Comparison of ENCODE assay signal across 14 cellular contexts in the genomic region with DNA sequence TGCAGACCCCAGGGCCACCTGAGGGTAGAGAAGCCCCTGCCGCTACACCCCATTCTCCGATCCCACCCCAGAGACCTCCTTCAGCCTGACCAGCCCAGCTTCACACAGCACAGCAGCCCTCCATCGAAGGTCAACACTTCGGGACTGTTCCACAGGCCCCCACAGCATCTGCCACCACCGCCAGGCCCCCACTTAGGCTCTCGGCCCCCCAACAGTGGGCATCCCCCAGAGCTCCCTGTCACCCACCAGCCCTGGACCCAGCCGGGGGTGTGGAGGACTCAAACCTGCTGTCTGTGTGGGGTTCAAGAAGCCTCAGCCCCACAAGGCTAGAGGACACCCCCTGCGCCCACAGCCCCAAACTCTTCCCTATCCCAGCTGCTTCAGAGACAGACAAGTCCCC. TPM values are rescaled to one million over a fixed set of nuclear protein-coding genes. Genes with fewer than 3 reads are reported as not detected.
DNase-seq lines count a peak whose midpoint lies in the region; ATAC-seq and TF ChIP-seq lines count a peak whose summit lies in the region.
"Had no signal": no experiment of that assay in that cellular context is flagged by ENCODE, and none has a peak within 500 bp of the region (broad histone marks: within the 10 kb centered on the region; RNA-seq: fewer than 3 reads in every experiment).

No MANE protein-coding gene starts in this region.

- no peaks in the 10 kb centered on the region for H3K27me3 ChIP-seq in DOHH2 (ENCODE audit: control insufficient read depth, low read length)
- no peaks in the 10 kb centered on the region for H3K27me3 ChIP-seq in Loucy (ENCODE audit: insufficient read depth, low read length, poor library complexity, severe bottlenecking)
- H3K27me3 ChIP-seq in adrenal gland = no peaks in the 10 kb centered on the region
- H3K27me3 ChIP-seq: heart right ventricle, SJSA1 had no signal

- DNase-seq in activated naive CD8-positive, alpha-beta T cell treated with anti-CD3 and anti-CD28 coated beads, Interleukin-2, amount 10 ng/mL, durations not matched to agents 7 days and 5 days = no peak
- DNase-seq in DMS 273 treated with DMSO at 0.1 percent for 48 hours (lab: John Stamatoyannopoulos, UW) (no peak), adrenal gland (no peak)
- DNase-seq: activated gamma-delta T cell treated with Interleukin-2 at 50 U/mL for 16 hours; H7; heart right ventricle; stimulated activated CD4-positive, alpha-beta T cell treated with anti-CD3 and anti-CD28 coated beads, Interleukin-4, amount 100 ng/mL, for 24 hours had no signal

- H3K79me2 ChIP-seq in DOHH2 (ENCODE audit: control insufficient read depth, low read length) (peaks cover 75% of the 10 kb centered on the region), Loucy (ENCODE audit: insufficient read depth, low read length) (peaks cover 79% of the 10 kb centered on the region)

- no peaks in the 10 kb centered on the region for H3K27me3 Mint-ChIP-seq in activated naive CD8-positive, alpha-beta T cell treated with anti-CD3 and anti-CD28 coated beads, Interleukin-2, amount 10 ng/mL, durations not matched to agents 7 days and 5 days

- intact Hi-C loops in adrenal gland (cut with DNase I) = no loop called here

- TF ChIP-seq POLR2A in adrenal gland (IDR thresholded peaks at IDR 0.05) = no peak

- H3K27ac ChIP-seq in DOHH2 (ENCODE audit: low read depth, low read length) (peak overlapping the region; percentile 100), skin epidermis (peak overlapping the region in 16 of 21 experiments; percentile 1 to 97 (median 76)), adrenal gland (no peak overlapping the region)
- H3K27ac ChIP-seq: SJSA1 had no signal

- H3K36me3 Mint-ChIP-seq in activated naive CD8-positive, alpha-beta T cell treated with anti-CD3 and anti-CD28 coated beads, Interleukin-2, amount 10 ng/mL, durations not matched to agents 7 days and 5 days = peaks cover 21% of the 10 kb centered on the region

- H3K36me3 ChIP-seq in DOHH2 (ENCODE audit: control insufficient read depth, low read length) (peaks cover 88% of the 10 kb centered on the region), Loucy (ENCODE audit: insufficient read depth, low read length) (peaks cover 38% of the 10 kb centered on the region; the same call in 1 of the 2 replicates), adrenal gland (replicated peaks in 1 of 2) (peaks cover 0 to 44% of the 10 kb centered on the region in 2 donors)

- no peaks in the 10 kb centered on the region for H4K20me1 ChIP-seq in DOHH2 (ENCODE audit: control insufficient read depth, insufficient read depth, low read depth, low read length)
- peaks cover 31% of the 10 kb centered on the region for H4K20me1 ChIP-seq in Loucy (ENCODE audit: insufficient read depth, low read length, poor library complexity, severe bottlenecking)

- 79 to 90% (median 85%) methylated on average over 2 to 8 of the region's 8 CpGs for WGBS in adrenal gland, 4 donors

- POLR2A ChIA-PET in activated naive CD8-positive, alpha-beta T cell treated with anti-CD3 and anti-CD28 coated beads, Interleukin-2, amount 10 ng/mL, durations not matched to agents 7 days and 5 days (lab: Charles Lee) = interaction anchor here (0.6 to 3.7 kb wide), 12 partner anchors 13 to 225 kb away, joined by 3 to 21 read pairs (median 6); a partner anchor contains a TSS

- no peak overlapping the region for H2AFZ ChIP-seq in Loucy (ENCODE audit: low read length)

- no peaks in the 10 kb centered on the region for H3K9me3 ChIP-seq in DOHH2 (ENCODE audit: control insufficient read depth, insufficient read depth, low read length)
- H3K9me3 ChIP-seq in Loucy (ENCODE audit: insufficient read depth, low read depth, low read length) = no peaks in the 10 kb centered on the region
- H3K9me3 ChIP-seq in adrenal gland (replicated peaks in 1 of 3) = no peaks in the 10 kb centered on the region
- H3K9me3 ChIP-seq: heart right ventricle, SJSA1 had no signal

- H3K9me2 ChIP-seq in DOHH2 (replicated peaks; ENCODE audit: control insufficient read depth, low read length) (no peaks in the 10 kb centered on the region), Loucy (replicated peaks; ENCODE audit: low read depth, low read length) (no peaks in the 10 kb centered on the region)

- peak overlapping the region; percentile 77 for H3K4me3 Mint-ChIP-seq in activated naive CD8-positive, alpha-beta T cell treated with anti-CD3 and anti-CD28 coated beads, Interleukin-2, amount 10 ng/mL, durations not matched to agents 7 days and 5 days

- H3K4me3 ChIP-seq in DOHH2 (ENCODE audit: low read length) (peak overlapping the region; percentile 74), Loucy (ENCODE audit: low read length, poor library complexity, severe bottlenecking) (peak overlapping the region; percentile 72), skin epidermis (no peak overlapping the region), adrenal gland (no peak overlapping the region)
- H3K4me3 ChIP-seq: SJSA1 had no signal

- H3K9ac ChIP-seq in Loucy (ENCODE audit: low read depth, low read length, poor library complexity, severe bottlenecking) = peak overlapping the region; percentile 88

- ATAC-seq in activated naive CD8-positive, alpha-beta T cell treated with anti-CD3 and anti-CD28 coated beads, Interleukin-2, amount 10 ng/mL, durations not matched to agents 7 days and 5 days (ENCODE audit: low read depth) = no peak
- no peak for ATAC-seq in HG03457 (IDR thresholded peaks at IDR 0.05; ENCODE audit: unreplicated experiment)
- ATAC-seq: heart right ventricle had no signal

- H3F3A ChIP-seq in DOHH2 (ENCODE audit: control insufficient read depth, insufficient read depth) (peaks cover 18% of the 10 kb centered on the region), Loucy (ENCODE audit: low read depth) (peaks cover 10% of the 10 kb centered on the region; the same call in 1 of the 2 replicates)

- TF ChIP-seq CTCF in DOHH2 (IDR thresholded peaks at IDR 0.05; ENCODE audit: low read depth, low read length, poor library complexity, severe bottlenecking) (no peak), Loucy (conservative IDR thresholded peaks at IDR 0.05; ENCODE audit: low read length) (no peak), adrenal gland (IDR thresholded peaks at IDR 0.05) (no peak)

- peaks cover 59% of the 10 kb centered on the region for H3K4me1 ChIP-seq in DOHH2 (ENCODE audit: control insufficient read depth, low read length)
- H3K4me1 ChIP-seq in Loucy (ENCODE audit: insufficient read depth, low read length, poor library complexity, severe bottlenecking) = peaks cover 61% of the 10 kb centered on the region
- peaks cover 26 to 46% of the 10 kb centered on the region in 2 donors for H3K4me1 ChIP-seq in adrenal gland (replicated peaks in 1 of 2)

- no peaks in the 10 kb centered on the region for H3K9me3 Mint-ChIP-seq in activated naive CD8-positive, alpha-beta T cell treated with anti-CD3 and anti-CD28 coated beads, Interleukin-2, amount 10 ng/mL, durations not matched to agents 7 days and 5 days

- H3K4me1 Mint-ChIP-seq in activated naive CD8-positive, alpha-beta T cell treated with anti-CD3 and anti-CD28 coated beads, Interleukin-2, amount 10 ng/mL, durations not matched to agents 7 days and 5 days = peaks cover 47% of the 10 kb centered on the region

- H3K4me2 ChIP-seq in DOHH2 (ENCODE audit: low read length) = peak overlapping the region; percentile 97
- H3K4me2 ChIP-seq in Loucy (ENCODE audit: low read depth, low read length, poor library complexity, severe bottlenecking) = peak overlapping the region; percentile 94

- peak overlapping the region; percentile 92 for H3K27ac Mint-ChIP-seq in activated naive CD8-positive, alpha-beta T cell treated with anti-CD3 and anti-CD28 coated beads, Interleukin-2, amount 10 ng/mL, durations not matched to agents 7 days and 5 days

RNA-seq across cellular contexts. Expression of a gene that starts 6.2 kb away (rescaled TPM):
- total RNA-seq in activated naive CD8-positive, alpha-beta T cell treated with anti-CD3 and anti-CD28 coated beads, Interleukin-2, amount 10 ng/mL, durations not matched to agents 7 days and 5 days = 100 to 1,000 TPM; 211 to 221 TPM
- 100 to 1,000 TPM in 1 of 8 donors, 10 to 100 TPM in 7; 59.4 to 101 (median 80.4) TPM for total RNA-seq in adrenal gland
- 100 to 1,000 TPM in 1 of 3 donors, 10 to 100 TPM in 1, 1 to 10 TPM in 1; 8.4 to 117 (median 66.5) TPM for polyA plus RNA-seq in adrenal gland

RNA-seq across cellular contexts. Expression of a gene that starts 12.7 kb away (rescaled TPM):
- 1 to 10 TPM; 6.5 to 6.7 TPM for total RNA-seq in activated naive CD8-positive, alpha-beta T cell treated with anti-CD3 and anti-CD28 coated beads, Interleukin-2, amount 10 ng/mL, durations not matched to agents 7 days and 5 days
- total RNA-seq in adrenal gland = under 1 TPM in 5 of 8 donors, not detected in 3; 0.14 to 0.54 (median 0.25) TPM
- polyA plus RNA-seq in adrenal gland = under 1 TPM in 2 of 3 donors, not detected in 1; 0.07 to 0.48 TPM

RNA-seq across cellular contexts. Expression of a gene that starts 18.0 kb away (rescaled TPM):
- total RNA-seq in activated naive CD8-positive, alpha-beta T cell treated with anti-CD3 and anti-CD28 coated beads, Interleukin-2, amount 10 ng/mL, durations not matched to agents 7 days and 5 days = not detected
- not detected for total RNA-seq in adrenal gland
- not detected for polyA plus RNA-seq in adrenal gland
- total RNA-seq: epithelial cell of proximal tubule, H7, heart right ventricle, left colon, SJSA1 had no signal
- polyA plus RNA-seq: heart right ventricle had no signal

RNA-seq across cellular contexts. Expression of a gene that starts 38.9 kb away (rescaled TPM):
- total RNA-seq in activated naive CD8-positive, alpha-beta T cell treated with anti-CD3 and anti-CD28 coated beads, Interleukin-2, amount 10 ng/mL, durations not matched to agents 7 days and 5 days = 100 to 1,000 TPM; 128 to 141 TPM
- total RNA-seq in adrenal gland = 10 to 100 TPM; 47.5 to 91.0 (median 78.3) TPM
- polyA plus RNA-seq in adrenal gland = 100 to 1,000 TPM in 1 of 3 donors, 10 to 100 TPM in 1, 1 to 10 TPM in 1; 6.3 to 120 (median 90.3) TPM

RNA-seq across cellular contexts. Expression of a gene that starts 39.4 kb away (rescaled TPM):
- 100 to 1,000 TPM; 126 TPM for total RNA-seq in activated naive CD8-positive, alpha-beta T cell treated with anti-CD3 and anti-CD28 coated beads, Interleukin-2, amount 10 ng/mL, durations not matched to agents 7 days and 5 days
- 10 to 100 TPM; 22.9 to 40.2 (median 32.6) TPM for total RNA-seq in adrenal gland
- polyA plus RNA-seq in adrenal gland = 10 to 100 TPM; 13.8 to 90.5 (median 56.2) TPM

Comparison
In these comparisons a context has a peak if more than half of its experiments do, and no peak if none do; other contexts are left out.
1. H3K27ac ChIP-seq: peak in DOHH2 (single experiment) and skin epidermis (16 of 21); none in adrenal gland (0 of 5).
2. H3K4me3 ChIP-seq: peak in DOHH2 (single experiment) and Loucy (single experiment); none in skin epidermis (0 of 7) and adrenal gland (0 of 4).
3. RNA of a gene that starts 12.7 kb away (total RNA-seq): 6.5 to 6.7 TPM in activated naive CD8-positive, alpha-beta T cell treated with anti-CD3 and anti-CD28 coated beads, Interleukin-2, amount 10 ng/mL, durations not matched to agents 7 days and 5 days; 0.14 to 0.54 TPM in adrenal gland; every median in the first group is over 4 times any median in the second.